In genomic region chr1:206583461-206584264, GRCh38 we compare ENCODE assay signal across 8 cellular contexts. TPM values are rescaled to one million over a fixed set of nuclear protein-coding genes. Genes with fewer than 3 reads are reported as not detected.
A peak's percentile ranks its signal among the peaks of the same experiment; 100 is the strongest.
DNase-seq lines count a peak whose midpoint lies in the region; ATAC-seq and TF ChIP-seq lines count a peak whose summit lies in the region.

No MANE protein-coding gene starts in this region.

- TF ChIP-seq EP300 in Ishikawa (IDR thresholded peaks at IDR 0.05; ENCODE audit: borderline replicate concordance), result no peak

- ATAC-seq in RWPE2 (ENCODE audit: low read depth) (peak; percentile 60; the same call in 2 of the 3 replicates), GM19397 (IDR thresholded peaks at IDR 0.05; ENCODE audit: unreplicated experiment) (no peak)

- intact Hi-C loops in activated T-helper 2 cell treated with anti-CD3 and anti-CD28 coated beads, Interferon-gamma antibody, Interleukin-2, Interleukin-4, amounts not matched to agents 10 μg/mL and 5 μg/mL and 100 μg/mL, durations not matched to agents 14 hours and 24 hours and 36 hours (cut with micrococcal nuclease), result loop anchor here (1.0 to 5.0 kb wide), 4 partner anchors 24 to 106 kb away; partner anchors contain the start of gene RASSF5

- H3K27me3 ChIP-seq in RWPE2 (ENCODE audit: insufficient read depth, poor library complexity, severe bottlenecking), result no peaks in the 10 kb centered on the region
- H3K27me3 ChIP-seq in thymus (ENCODE audit: control insufficient read depth, insufficient read depth), result no peaks in the 10 kb centered on the region

- H3K36me3 Mint-ChIP-seq in activated T-helper 2 cell treated with anti-CD3 and anti-CD28 coated beads, Interferon-gamma antibody, Interleukin-2, Interleukin-4, amounts not matched to agents 10 μg/mL and 5 μg/mL and 100 μg/mL, durations not matched to agents 14 hours and 24 hours and 36 hours (ENCODE audit: low read depth), result peaks cover 98% of the 10 kb centered on the region

- TF ChIP-seq RAD21 in Ishikawa (IDR thresholded peaks at IDR 0.05; ENCODE audit: low read depth), result peak; percentile 94

- DNase-seq in Caki2 (ENCODE audit: low read depth) (peak; percentile 52), RWPE2 (ENCODE audit: low spot score) (no peak), fibroblast of the aortic adventitia (ENCODE audit: low read depth) (peak; percentile 79), occipital lobe (lab: John Stamatoyannopoulos, UW) (peak; percentile 55)
- DNase-seq in activated T-helper 2 cell treated with anti-CD3 and anti-CD28 coated beads, Interferon-gamma antibody, Interleukin-2, Interleukin-4, amounts not matched to agents 10 μg/mL and 5 μg/mL and 100 μg/mL, durations not matched to agents 14 hours and 24 hours and 36 hours (ENCODE audit: low spot score), result peak; percentile 69

- H3K4me3 ChIP-seq in RWPE2 (ENCODE audit: severe bottlenecking), result no peak overlapping the region
- H3K4me3 ChIP-seq in fibroblast of the aortic adventitia (ENCODE audit: low read depth, low read length), result no peak overlapping the region
- no peak overlapping the region for H3K4me3 ChIP-seq in thymus (ENCODE audit: low read length)

- peaks cover 82% of the 10 kb centered on the region for H3K4me1 Mint-ChIP-seq in activated T-helper 2 cell treated with anti-CD3 and anti-CD28 coated beads, Interferon-gamma antibody, Interleukin-2, Interleukin-4, amounts not matched to agents 10 μg/mL and 5 μg/mL and 100 μg/mL, durations not matched to agents 14 hours and 24 hours and 36 hours (ENCODE audit: low read depth)

- TF ChIP-seq CTCF in RWPE2 (IDR thresholded peaks at IDR 0.05; ENCODE audit: poor library complexity, severe bottlenecking), result peak; percentile 86
- TF ChIP-seq CTCF in fibroblast of the aortic adventitia (IDR thresholded peaks at IDR 0.05; ENCODE audit: insufficient read depth, low read length), result peak; percentile 91

- H3K9me3 Mint-ChIP-seq in activated T-helper 2 cell treated with anti-CD3 and anti-CD28 coated beads, Interferon-gamma antibody, Interleukin-2, Interleukin-4, amounts not matched to agents 10 μg/mL and 5 μg/mL and 100 μg/mL, durations not matched to agents 14 hours and 24 hours and 36 hours, result no peaks in the 10 kb centered on the region

- in situ Hi-C loops in Caki2 (cut with HindIII; ENCODE audit: low pct_unique_long_range_greater_than_20kb, low sequenced_read_pairs), result no loop called here

- H3K9me3 ChIP-seq in RWPE2 (ENCODE audit: severe bottlenecking), result no peaks in the 10 kb centered on the region
- no peaks in the 10 kb centered on the region for H3K9me3 ChIP-seq in thymus (ENCODE audit: control insufficient read depth)

- peak overlapping the region; percentile 98 for H3K27ac Mint-ChIP-seq in activated T-helper 2 cell treated with anti-CD3 and anti-CD28 coated beads, Interferon-gamma antibody, Interleukin-2, Interleukin-4, amounts not matched to agents 10 μg/mL and 5 μg/mL and 100 μg/mL, durations not matched to agents 14 hours and 24 hours and 36 hours

- H3K4me3 Mint-ChIP-seq in activated T-helper 2 cell treated with anti-CD3 and anti-CD28 coated beads, Interferon-gamma antibody, Interleukin-2, Interleukin-4, amounts not matched to agents 10 μg/mL and 5 μg/mL and 100 μg/mL, durations not matched to agents 14 hours and 24 hours and 36 hours (ENCODE audit: low read depth), result peak overlapping the region; percentile 77

- H3K27me3 Mint-ChIP-seq in activated T-helper 2 cell treated with anti-CD3 and anti-CD28 coated beads, Interferon-gamma antibody, Interleukin-2, Interleukin-4, amounts not matched to agents 10 μg/mL and 5 μg/mL and 100 μg/mL, durations not matched to agents 14 hours and 24 hours and 36 hours (ENCODE audit: low read depth), result no peaks in the 10 kb centered on the region

- 81% methylated on average over 6 of the region's 6 CpGs for WGBS in thymus

- H3K36me3 ChIP-seq in RWPE2 (ENCODE audit: low read depth) (no peaks in the 10 kb centered on the region; the same call in 1 of the 2 replicates), thymus (ENCODE audit: control insufficient read depth, insufficient read depth) (peaks cover 70% of the 10 kb centered on the region)

- H3K27ac ChIP-seq in RWPE2 (ENCODE audit: poor library complexity, severe bottlenecking) (no peak overlapping the region), thymus (ENCODE audit: low read depth) (peak overlapping the region; percentile 43)

- peaks cover 22% of the 10 kb centered on the region for H3K4me1 ChIP-seq in RWPE2 (ENCODE audit: insufficient read depth, poor library complexity, severe bottlenecking)
- peaks cover 34% of the 10 kb centered on the region for H3K4me1 ChIP-seq in thymus (ENCODE audit: control insufficient read depth, insufficient read depth, low read length)

TF ChIP-seq in Ishikawa, 13 proteins besides CTCF, POLR2A, EP300 and RAD21:
- no peak for TF ChIP-seq TCF12 (IDR thresholded peaks at IDR 0.05; ENCODE audit: low read depth)
- TF ChIP-seq CREB1 (IDR thresholded peaks at IDR 0.05; ENCODE audit: low read depth), result no peak
- no peak for TF ChIP-seq ZBTB7A (IDR thresholded peaks at IDR 0.05; ENCODE audit: low read depth)
- no peak for TF ChIP-seq YY1 (IDR thresholded peaks at IDR 0.05; ENCODE audit: low read depth)
- no peak for TF ChIP-seq TEAD4 (IDR thresholded peaks at IDR 0.05)
- no peak for TF ChIP-seq FOXM1 (IDR thresholded peaks at IDR 0.05; ENCODE audit: borderline replicate concordance, low read depth)
- no peak for TF ChIP-seq MAX (IDR thresholded peaks at IDR 0.05)
- no peak for TF ChIP-seq CEBPB (IDR thresholded peaks at IDR 0.05)
- no peak; the same call in 1 of the 2 replicates for TF ChIP-seq NFIC (IDR thresholded peaks at IDR 0.05)

RNA-seq across cellular contexts. Expression of gene EIF2D, which starts 28.6 kb away (rescaled TPM):
- total RNA-seq in Caki2 (2014; rRNA removed; shearing (Covaris generic); ENCODE audit: low replicate concordance), result 59.5 and 63.7 TPM in 2 replicates
- total RNA-seq in activated T-helper 2 cell treated with anti-CD3 and anti-CD28 coated beads, Interferon-gamma antibody, Interleukin-2, Interleukin-4, amounts not matched to agents 10 μg/mL and 5 μg/mL and 100 μg/mL, durations not matched to agents 14 hours and 24 hours and 36 hours, result 72.7 and 73.3 TPM in 2 replicates
- total RNA-seq in fibroblast of the aortic adventitia (ENCODE audit: low replicate concordance) (33.5 and 42.5 TPM in 2 replicates), occipital lobe (12.5 TPM)
- polyA plus RNA-seq in thymus, result 43.2 TPM

RNA-seq across cellular contexts. Expression of gene DYRK3, which starts 51.7 kb away (rescaled TPM):
- total RNA-seq in Caki2 (2014; rRNA removed; shearing (Covaris generic); ENCODE audit: low replicate concordance), result 5.1 and 9.2 TPM in 2 replicates
- 12.1 and 13.0 TPM in 2 replicates for total RNA-seq in activated T-helper 2 cell treated with anti-CD3 and anti-CD28 coated beads, Interferon-gamma antibody, Interleukin-2, Interleukin-4, amounts not matched to agents 10 μg/mL and 5 μg/mL and 100 μg/mL, durations not matched to agents 14 hours and 24 hours and 36 hours
- total RNA-seq in fibroblast of the aortic adventitia (ENCODE audit: low replicate concordance) (19.7 and 27.7 TPM in 2 replicates), occipital lobe (18.2 TPM)
- polyA plus RNA-seq in thymus, result 4.9 TPM
